Comparison of ENCODE assay signal across 15 cellular contexts in genomic region chr2:207256476-207257207, GRCh38.
DNase-seq lines count a peak whose midpoint lies in the region; ATAC-seq and TF ChIP-seq lines count a peak whose summit lies in the region.
"Had no signal": no experiment of that assay in that cellular context is flagged by ENCODE, and none has a peak within 500 bp of the region (broad histone marks: within the 10 kb centered on the region; RNA-seq: fewer than 3 reads in every experiment).

No MANE protein-coding gene starts in this region.

- H3K4me1 ChIP-seq in ectodermal cell (ENCODE audit: control insufficient read depth, insufficient read depth, low read length) (peaks cover 28% of the 10 kb centered on the region), neuronal stem cell (ENCODE audit: control insufficient read depth in 2 of 2, insufficient read depth in 1 of 2, low read depth in 1 of 2, low read length in 2 of 2) (peaks cover 32 to 68% of the 10 kb centered on the region in 2 donors), heart right ventricle (peaks cover 15 to 62% (median 40%) of the 10 kb centered on the region in 9 donors)

- no peaks in the 10 kb centered on the region for H3K9me3 ChIP-seq in ectodermal cell (ENCODE audit: control insufficient read depth, low read length)
- no peaks in the 10 kb centered on the region for H3K9me3 ChIP-seq in neuronal stem cell (replicated peaks in 1 of 2; ENCODE audit: control insufficient read depth in 2 of 2, insufficient read depth in 1 of 2, low read depth in 1 of 2, low read length in 2 of 2)
- no peaks in the 10 kb centered on the region for H3K9me3 ChIP-seq in heart right ventricle

- peaks cover 0 to 2% (median 0%) of the 10 kb centered on the region in 3 donors for H3K27me3 Mint-ChIP-seq in CD14-positive monocyte (ENCODE audit: low read depth in 3 of 3)
- H3K27me3 Mint-ChIP-seq in activated T-cell treated with anti-CD3 and anti-CD28 coated beads, Interleukin-2, amount 50 U/mL, for 72 hours (ENCODE audit: low read depth): peaks cover 31% of the 10 kb centered on the region

- no peaks in the 10 kb centered on the region for H3K36me3 ChIP-seq in ectodermal cell (ENCODE audit: control insufficient read depth, insufficient read depth, low read length)
- no peaks in the 10 kb centered on the region for H3K36me3 ChIP-seq in neuronal stem cell (replicated peaks in 1 of 2; ENCODE audit: control insufficient read depth in 2 of 2, insufficient read depth in 2 of 2, low read length in 2 of 2)
- H3K36me3 ChIP-seq in heart right ventricle: no peaks in the 10 kb centered on the region

- H2AFZ ChIP-seq in neuronal stem cell (ENCODE audit: low read length): peak overlapping the region; percentile 32
- H2AFZ ChIP-seq: hepatocyte had no signal

- H3K4me2 ChIP-seq in neuronal stem cell (ENCODE audit: insufficient read depth, low read length, poor library complexity, severe bottlenecking): no peak overlapping the region
- H3K4me2 ChIP-seq: hepatocyte had no signal

- H3K27me3 ChIP-seq in ectodermal cell (ENCODE audit: control insufficient read depth, insufficient read depth, low read length, poor library complexity, severe bottlenecking) (no peaks in the 10 kb centered on the region), neuronal stem cell (ENCODE audit: control insufficient read depth in 3 of 3, insufficient read depth in 3 of 3, low read depth in 1 of 3, low read length in 3 of 3) (no peaks in the 10 kb centered on the region), heart right ventricle (no peaks in the 10 kb centered on the region)

- H3K27ac ChIP-seq in ectodermal cell (ENCODE audit: insufficient read depth, low read depth, low read length, poor library complexity, severe bottlenecking) (peak overlapping the region; percentile 75), neuronal stem cell (replicated peaks; ENCODE audit: low read length) (no peak overlapping the region), heart right ventricle (peak overlapping the region in 3 of 10 donors; percentile 9 to 68 (median 65))
- H3K27ac ChIP-seq: hepatocyte had no signal

- H3K4ac ChIP-seq in neuronal stem cell (ENCODE audit: low read length): no peak overlapping the region

- no peaks in the 10 kb centered on the region for H3K36me3 Mint-ChIP-seq in CD14-positive monocyte
- H3K36me3 Mint-ChIP-seq in activated T-cell treated with anti-CD3 and anti-CD28 coated beads, Interleukin-2, amount 50 U/mL, for 72 hours (ENCODE audit: insufficient read depth in 2 of 2): no peaks in the 10 kb centered on the region
- H3K36me3 Mint-ChIP-seq: CD8-positive, alpha-beta memory T cell had no signal

- no peak overlapping the region for H3K23ac ChIP-seq in neuronal stem cell (ENCODE audit: low read depth, low read length, poor library complexity)

- intact Hi-C loops in CD14-positive monocyte (cut with micrococcal nuclease): loop anchor here in 1 of 2 donors (5.0 kb wide), 2 partner anchors 41 to 89 kb away; partner anchors contain the start of gene KLF7
- intact Hi-C loops in heart right ventricle (cut with DNase I): loop anchor here in 2 of 10 donors (5.0 kb wide), 2 partner anchors 89 to 216 kb away; partner anchors contain the start of gene KLF7 (in 1 of the 2)

- no peak overlapping the region for H2BK12ac ChIP-seq in neuronal stem cell (ENCODE audit: low read length)

- no peak overlapping the region for H2BK120ac ChIP-seq in neuronal stem cell (ENCODE audit: low read depth, low read length)

- no peak for TF ChIP-seq CTCF in CD14-positive monocyte (IDR thresholded peaks at IDR 0.05)
- TF ChIP-seq CTCF in heart right ventricle (IDR thresholded peaks at IDR 0.05): no peak

- H2AK5ac ChIP-seq in neuronal stem cell (ENCODE audit: low read depth, low read length): no peak overlapping the region

- WGBS in ectodermal cell, 2 experiments: 86 to 89% methylated on average over 10 of the region's 10 CpGs
- no CpG with 5 or more reads among the region's 10 CpGs for WGBS in neuronal stem cell (ENCODE audit: extremely low coverage in 2 of 2, insufficient read length in 2 of 2, insufficient replicate concordance in 1 of 2), 2 donors
- WGBS in heart right ventricle, 2 donors: 53 to 66% methylated on average over 10 of the region's 10 CpGs

- H3K4me1 Mint-ChIP-seq in CD14-positive monocyte: peaks cover 66% of the 10 kb centered on the region
- peaks cover 43% of the 10 kb centered on the region for H3K4me1 Mint-ChIP-seq in activated T-cell treated with anti-CD3 and anti-CD28 coated beads, Interleukin-2, amount 50 U/mL, for 72 hours (ENCODE audit: low read depth)
- H3K4me1 Mint-ChIP-seq: CD8-positive, alpha-beta memory T cell had no signal

- peaks cover 0 to 3% (median 0%) of the 10 kb centered on the region in 7 donors for H3K9me3 Mint-ChIP-seq in CD14-positive monocyte
- H3K9me3 Mint-ChIP-seq in activated T-cell treated with anti-CD3 and anti-CD28 coated beads, Interleukin-2, amount 50 U/mL, for 72 hours: no peaks in the 10 kb centered on the region
- H3K9me3 Mint-ChIP-seq: CD8-positive, alpha-beta memory T cell had no signal

- H4K91ac ChIP-seq in neuronal stem cell (ENCODE audit: low read depth, low read length, poor library complexity): no peak overlapping the region

- no peak overlapping the region for H3K4me3 Mint-ChIP-seq in CD14-positive monocyte
- H3K4me3 Mint-ChIP-seq in activated T-cell treated with anti-CD3 and anti-CD28 coated beads, Interleukin-2, amount 50 U/mL, for 72 hours: no peak overlapping the region
- H3K4me3 Mint-ChIP-seq: CD8-positive, alpha-beta memory T cell had no signal

- DNase-seq in CD1c-positive myeloid dendritic cell (ENCODE audit: extremely low spot score): peak; percentile 9
- DNase-seq in NCI-H69 (lab: John Stamatoyannopoulos, UW): peak; percentile 82
- DNase-seq in neuronal stem cell (ENCODE audit: low spot score): no peak
- no peak for DNase-seq in CD14-positive monocyte (ENCODE audit: low spot score)
- DNase-seq in heart right ventricle: no peak
- no peak for DNase-seq in activated CD4-positive, alpha-beta T cell treated with anti-CD3 and anti-CD28 coated beads, Interleukin-2, amount 50 U/mL, for 1 hour
- DNase-seq in activated T-cell treated with anti-CD3 and anti-CD28 coated beads, Interleukin-2, amount 50 U/mL, for 72 hours: no peak
- DNase-seq: activated CD4-positive, alpha-beta T cell treated with anti-CD3 and anti-CD28 coated beads for 1 hour; activated gamma-delta T cell treated with Interleukin-2 at 50 U/mL for 16 hours; CD8-positive, alpha-beta memory T cell; cortex of kidney; NCI-H187 treated with DMSO at 0.1 percent for 48 hours; SHP77 had no signal

- no peak overlapping the region for H4K8ac ChIP-seq in neuronal stem cell (ENCODE audit: low read depth, low read length)

- no peak overlapping the region for H2BK15ac ChIP-seq in neuronal stem cell (ENCODE audit: low read length)

- ATAC-seq in heart right ventricle: no peak
- no peak for ATAC-seq in activated T-cell treated with anti-CD3 and anti-CD28 coated beads, Interleukin-2, amount 50 U/mL, for 72 hours (replicated peaks in 1 of 2)

- H3K4me3 ChIP-seq in ectodermal cell (ENCODE audit: insufficient read depth, low read depth, low read length): no peak overlapping the region
- H3K4me3 ChIP-seq in neuronal stem cell (ENCODE audit: low read length in 2 of 2): no peak overlapping the region
- no peak overlapping the region for H3K4me3 ChIP-seq in heart right ventricle
- H3K4me3 ChIP-seq: hepatocyte had no signal

- H3K79me1 ChIP-seq in neuronal stem cell (ENCODE audit: low read depth, low read length): no peaks in the 10 kb centered on the region

- peak overlapping the region in 2 of 7 donors; percentile 50 to 74 for H3K27ac Mint-ChIP-seq in CD14-positive monocyte
- H3K27ac Mint-ChIP-seq in activated T-cell treated with anti-CD3 and anti-CD28 coated beads, Interleukin-2, amount 50 U/mL, for 72 hours: no peak overlapping the region

- H3K14ac ChIP-seq in neuronal stem cell (ENCODE audit: low read length): no peak overlapping the region

- H2BK5ac ChIP-seq in neuronal stem cell (ENCODE audit: low read length): no peak overlapping the region

- peak overlapping the region; percentile 21 for H3K18ac ChIP-seq in neuronal stem cell (ENCODE audit: low read length)

- H3K9ac ChIP-seq in neuronal stem cell (ENCODE audit: low read depth, low read length, poor library complexity): no peak overlapping the region

Comparison
In these comparisons a context has a peak if more than half of its experiments do, and no peak if none do; other contexts are left out.
1. DNase-seq: peak in CD1c-positive myeloid dendritic cell (single experiment) and NCI-H69 (single experiment); none in neuronal stem cell (single experiment), CD14-positive monocyte (single experiment), heart right ventricle (0 of 2), activated CD4-positive, alpha-beta T cell treated with anti-CD3 and anti-CD28 coated beads, Interleukin-2, amount 50 U/mL, for 1 hour (single experiment) and activated T-cell treated with anti-CD3 and anti-CD28 coated beads, Interleukin-2, amount 50 U/mL, for 72 hours (0 of 2).